In the genomic region with DNA sequence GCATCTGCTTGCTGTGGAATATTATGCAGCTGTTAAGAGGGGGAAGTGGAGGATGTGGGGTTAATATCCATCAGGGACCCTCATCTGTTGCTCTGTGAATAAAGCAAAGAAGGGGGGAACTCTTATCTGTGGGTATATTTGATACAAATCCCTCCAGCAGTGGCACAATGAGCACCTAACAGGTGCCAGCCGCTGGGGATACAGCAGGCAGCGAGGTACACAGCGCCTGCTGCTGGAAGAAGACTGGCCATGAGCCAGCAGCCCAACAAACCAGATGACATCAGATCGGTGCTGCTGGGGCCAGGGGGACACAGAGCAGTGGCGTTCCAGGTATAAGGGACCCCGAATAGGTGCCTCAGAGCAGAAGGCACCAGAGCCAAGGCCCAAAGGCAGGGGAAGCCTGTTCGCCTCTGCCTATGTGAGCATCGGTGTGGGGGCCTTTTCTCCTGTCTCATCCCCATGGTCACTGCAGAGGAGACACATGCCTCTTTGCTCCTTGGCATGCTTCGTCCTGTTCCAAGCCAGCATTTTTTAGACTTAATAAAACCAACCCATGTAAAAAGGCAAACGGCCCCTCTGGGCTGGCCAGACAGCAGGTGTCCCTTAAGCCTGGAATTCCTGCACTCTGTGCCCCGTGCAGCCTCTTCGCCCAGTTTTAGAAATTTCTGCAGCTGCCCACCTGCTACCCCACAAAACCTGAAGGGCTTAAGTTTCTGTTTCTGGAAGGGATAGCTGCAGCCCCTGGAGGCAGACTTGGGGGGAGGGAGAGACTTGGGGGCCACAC, we compare ENCODE assay signal across 14 cellular contexts. TPM values are rescaled to one million over a fixed set of nuclear protein-coding genes. Genes with fewer than 3 reads are reported as not detected.
DNase-seq lines count a peak whose midpoint lies in the region; TF ChIP-seq lines count a peak whose summit lies in the region.
"Had no signal": no experiment of that assay in that cellular context is flagged by ENCODE, and none has a peak within 500 bp of the region (broad histone marks: within the 10 kb centered on the region; RNA-seq: fewer than 3 reads in every experiment).

No MANE protein-coding gene starts in this region.

- peaks cover 4% of the 10 kb centered on the region for H3K36me3 ChIP-seq in rectal smooth muscle tissue (ENCODE audit: control insufficient read depth, insufficient read depth, low read length)
- H3K36me3 ChIP-seq: upper lobe of left lung had no signal

- no peaks in the 10 kb centered on the region for H3K36me3 Mint-ChIP-seq in T-helper 2 cell treated with Interferon-gamma antibody and Interleukin-4, amounts not matched to agents 5 μg/mL and 100 μg/mL, for 36 hours (ENCODE audit: low read depth)
- H3K36me3 Mint-ChIP-seq in glutamatergic neuron (ENCODE audit: unreplicated experiment), result no peaks in the 10 kb centered on the region
- H3K36me3 Mint-ChIP-seq: activated naive CD8-positive, alpha-beta T cell; immature natural killer cell had no signal

- H3K27ac Mint-ChIP-seq in T-helper 2 cell treated with Interferon-gamma antibody and Interleukin-4, amounts not matched to agents 5 μg/mL and 100 μg/mL, for 36 hours, result no peak overlapping the region
- peak overlapping the region; percentile 84 for H3K27ac Mint-ChIP-seq in glutamatergic neuron (ENCODE audit: unreplicated experiment)
- H3K27ac Mint-ChIP-seq: activated naive CD8-positive, alpha-beta T cell; immature natural killer cell had no signal

- H3K27me3 ChIP-seq in rectal smooth muscle tissue (ENCODE audit: control insufficient read depth, insufficient read depth, low read length), result no peaks in the 10 kb centered on the region

- H3K4me1 Mint-ChIP-seq in T-helper 2 cell treated with Interferon-gamma antibody and Interleukin-4, amounts not matched to agents 5 μg/mL and 100 μg/mL, for 36 hours (ENCODE audit: low read depth), result peaks cover 10% of the 10 kb centered on the region
- peaks cover 30% of the 10 kb centered on the region for H3K4me1 Mint-ChIP-seq in glutamatergic neuron (ENCODE audit: low read depth, unreplicated experiment)

- H3K4me1 ChIP-seq in rectal smooth muscle tissue (ENCODE audit: control insufficient read depth, insufficient read depth, low read length), result peaks cover 18% of the 10 kb centered on the region

- TF ChIP-seq CTCF in NB4 (IDR thresholded peaks at IDR 0.05; ENCODE audit: low read depth, low read length) (peak; percentile 20), glutamatergic neuron (IDR thresholded peaks at IDR 0.05; ENCODE audit: partially characterized antibody, unreplicated experiment) (no peak)

- H3K9ac ChIP-seq in rectal smooth muscle tissue (ENCODE audit: low read length), result no peak overlapping the region

- peaks cover 18% of the 10 kb centered on the region for H3K27me3 Mint-ChIP-seq in T-helper 2 cell treated with Interferon-gamma antibody and Interleukin-4, amounts not matched to agents 5 μg/mL and 100 μg/mL, for 36 hours (ENCODE audit: low read depth)
- H3K27me3 Mint-ChIP-seq in glutamatergic neuron (ENCODE audit: unreplicated experiment), result peaks cover 25% of the 10 kb centered on the region
- H3K27me3 Mint-ChIP-seq: activated naive CD8-positive, alpha-beta T cell had no signal

- peak overlapping the region; percentile 24 for H3K4me3 Mint-ChIP-seq in T-helper 2 cell treated with Interferon-gamma antibody and Interleukin-4, amounts not matched to agents 5 μg/mL and 100 μg/mL, for 36 hours
- H3K4me3 Mint-ChIP-seq in glutamatergic neuron (ENCODE audit: unreplicated experiment), result peak overlapping the region; percentile 82

- no peak for DNase-seq in T-helper 2 cell treated with Interferon-gamma antibody and Interleukin-4, amounts not matched to agents 5 μg/mL and 100 μg/mL, for 36 hours (ENCODE audit: low spot score)
- no peak for DNase-seq in T-helper 2 cell
- no peak for DNase-seq in NB4 (ENCODE audit: low read depth)
- DNase-seq in glutamatergic neuron, result no peak
- DNase-seq in stimulated activated naive CD4-positive, alpha-beta T cell (lab: John Stamatoyannopoulos, UW), result no peak
- DNase-seq in NCI-H187 (lab: John Stamatoyannopoulos, UW), result no peak
- no peak for DNase-seq in NCI-H774 (lab: John Stamatoyannopoulos, UW)
- DNase-seq: ACHN, cortex of kidney, immature natural killer cell, MV-4-11, upper lobe of left lung had no signal

- no peak overlapping the region for H3K4me3 ChIP-seq in NB4 (ENCODE audit: low read depth, low read length)
- no peak overlapping the region for H3K4me3 ChIP-seq in rectal smooth muscle tissue (ENCODE audit: low read length)

- no peak for TF ChIP-seq POLR2A in NB4 (IDR thresholded peaks at IDR 0.05; ENCODE audit: extremely low read depth, insufficient read length)

- no peaks in the 10 kb centered on the region for H3K9me3 Mint-ChIP-seq in T-helper 2 cell treated with Interferon-gamma antibody and Interleukin-4, amounts not matched to agents 5 μg/mL and 100 μg/mL, for 36 hours
- H3K9me3 Mint-ChIP-seq in glutamatergic neuron (ENCODE audit: unreplicated experiment), result peaks cover 15% of the 10 kb centered on the region
- H3K9me3 Mint-ChIP-seq: immature natural killer cell had no signal

- peak overlapping the region; percentile 43 for H3K27ac ChIP-seq in rectal smooth muscle tissue (ENCODE audit: low read depth, low read length)

RNA-seq across cellular contexts. Expression of gene CKB, which starts 1.6 kb away (rescaled TPM):
- 2,561 TPM for total RNA-seq in glutamatergic neuron (ENCODE audit: unreplicated experiment)

RNA-seq across cellular contexts. Expression of gene TRMT61A, which starts 4.8 kb away (rescaled TPM):
- total RNA-seq in glutamatergic neuron (ENCODE audit: unreplicated experiment), result 7.8 TPM

RNA-seq across cellular contexts. Expression of gene BAG5, which starts 38.3 kb away (rescaled TPM):
- 34.4 TPM for total RNA-seq in glutamatergic neuron (ENCODE audit: unreplicated experiment)

RNA-seq across cellular contexts. Expression of gene COA8, which starts 38.6 kb away (rescaled TPM):
- total RNA-seq in glutamatergic neuron (ENCODE audit: unreplicated experiment), result 54.9 TPM
